In genomic region chr9:90274725-90275124, GRCh38 we compare ENCODE assay signal across 22 cellular contexts.
DNase-seq lines count a peak whose midpoint lies in the region; ATAC-seq and TF ChIP-seq lines count a peak whose summit lies in the region.
"Had no signal": no experiment of that assay in that cellular context is flagged by ENCODE, and none has a peak within 500 bp of the region (broad histone marks: within the 10 kb centered on the region; RNA-seq: fewer than 3 reads in every experiment).

No MANE protein-coding gene starts in this region.

- DNase-seq in ELF-1 (ENCODE audit: low read depth, low spot score), result peak; percentile 47
- no peak for DNase-seq in HCT116 (ENCODE audit: low read depth, low spot score)
- DNase-seq in endothelial cell (ENCODE audit: low spot score), result peak; percentile 4
- DNase-seq in GM10266 (ENCODE audit: extremely low spot score), result no peak
- DNase-seq in effector memory CD4-positive, alpha-beta T cell, result no peak
- DNase-seq: CD4-positive, alpha-beta T cell; COR-L47; GDM1; GOT3; IMR-90; NCI-H1092 treated with DMSO at 0.1 percent for 48 hours; NCI-H1436 treated with DMSO at 0.1 percent for 48 hours; NCI-H1930; NCI-H345; NCI-H524 treated with DMSO at 0.1 percent for 48 hours; Peyer's patch; SJCRH30 had no signal

- ATAC-seq in HCT116, result no peak
- no peak for ATAC-seq in HG03432 (IDR thresholded peaks at IDR 0.05; ENCODE audit: unreplicated experiment)
- ATAC-seq in HG03342 (IDR thresholded peaks at IDR 0.05; ENCODE audit: unreplicated experiment), result no peak

- no peak overlapping the region for H3K4me3 Mint-ChIP-seq in endothelial cell (ENCODE audit: unreplicated experiment)
- H3K4me3 Mint-ChIP-seq: CD4-positive, alpha-beta T cell; T-helper 1 cell treated with Interleukin-12 subunit alpha and Interleukin-12 subunit beta and Interleukin-4 antibody, amounts not matched to agents 30 μg/mL and 1 μg/mL, for 36 hours had no signal

- H3K9me3 Mint-ChIP-seq in endothelial cell (ENCODE audit: unreplicated experiment), result no peaks in the 10 kb centered on the region
- H3K9me3 Mint-ChIP-seq: CD4-positive, alpha-beta T cell; T-helper 1 cell treated with Interleukin-12 subunit alpha and Interleukin-12 subunit beta and Interleukin-4 antibody, amounts not matched to agents 30 μg/mL and 1 μg/mL, for 36 hours had no signal

- no peaks in the 10 kb centered on the region for H3K36me3 ChIP-seq in HCT116 (ENCODE audit: control insufficient read depth in 1 of 2, insufficient read depth in 2 of 2, low read length in 2 of 2)
- no peaks in the 10 kb centered on the region for H3K36me3 ChIP-seq in effector memory CD4-positive, alpha-beta T cell (ENCODE audit: control insufficient read depth, insufficient read depth, low read length)
- H3K36me3 ChIP-seq: Peyer's patch, SJCRH30 had no signal

- no peak for TF ChIP-seq POLR2A in HCT116 (IDR thresholded peaks at IDR 0.05; ENCODE audit: borderline replicate concordance, extremely low read depth, insufficient read depth, insufficient read length)

- CTCF ChIA-PET in HCT116 (lab: Charles Lee), result interaction anchor here (1.3 kb wide), 1 partner anchor 13 kb away, joined by 3 read pairs; no protein-coding TSS in a partner anchor

- H3K9ac ChIP-seq in HCT116 (ENCODE audit: low read length), result no peak overlapping the region
- H3K9ac ChIP-seq: KMS-11 had no signal

- 0 out of 2 replicates have a peak, but pooled peaks have one; percentile 11 for TF ChIP-seq CTCF in 22Rv1 (IDR thresholded peaks at IDR 0.05)
- peak in 2 of 3 experiments; percentile 18 to 24; a peak in 2 of 6 replicates for TF ChIP-seq CTCF in HCT116 (IDR thresholded peaks at IDR 0.05 in 2 of 3, conservative IDR thresholded peaks at IDR 0.05 in 1 of 3; ENCODE audit: borderline replicate concordance in 1 of 3, insufficient read depth in 1 of 3, low read depth in 2 of 3, low read length in 2 of 3)
- TF ChIP-seq CTCF in endothelial cell (IDR thresholded peaks at IDR 0.05; ENCODE audit: unreplicated experiment), result no peak
- TF ChIP-seq CTCF in GM10266 (IDR thresholded peaks at IDR 0.05; ENCODE audit: control insufficient read depth, insufficient read depth, low read depth, missing control alignments), result no peak

- no peaks in the 10 kb centered on the region for H3K9me2 ChIP-seq in HCT116 (ENCODE audit: insufficient read depth)

- H3K4me3 ChIP-seq in HCT116 (replicated peaks in 1 of 2; ENCODE audit: low read depth in 1 of 2, low read length in 2 of 2), result no peak overlapping the region
- H3K4me3 ChIP-seq in effector memory CD4-positive, alpha-beta T cell (ENCODE audit: insufficient read depth, low read depth, low read length, poor library complexity, severe bottlenecking), result no peak overlapping the region
- H3K4me3 ChIP-seq: Peyer's patch, SJCRH30 had no signal

- no peak overlapping the region for H3K4me2 ChIP-seq in HCT116 (ENCODE audit: low read length)
- H3K4me2 ChIP-seq: KMS-11 had no signal

- H3K27ac ChIP-seq in 22Rv1, result no peak overlapping the region
- H3K27ac ChIP-seq in HCT116 (ENCODE audit: low read depth, low read length), result no peak overlapping the region
- H3K27ac ChIP-seq in effector memory CD4-positive, alpha-beta T cell (ENCODE audit: insufficient read depth, low read length, poor library complexity, severe bottlenecking), result no peak overlapping the region
- H3K27ac ChIP-seq: KMS-11, Peyer's patch, SJCRH30 had no signal

- H3K9me3 ChIP-seq in HCT116 (ENCODE audit: control insufficient read depth in 1 of 2, insufficient read depth in 1 of 2, low read depth in 1 of 2, low read length in 2 of 2), result no peaks in the 10 kb centered on the region
- H3K9me3 ChIP-seq in effector memory CD4-positive, alpha-beta T cell (ENCODE audit: control insufficient read depth, low read length), result no peaks in the 10 kb centered on the region
- H3K9me3 ChIP-seq: Peyer's patch, SJCRH30 had no signal

- H3K36me3 Mint-ChIP-seq in endothelial cell (ENCODE audit: low read depth, unreplicated experiment), result no peaks in the 10 kb centered on the region

- H4K20me1 ChIP-seq in HCT116 (ENCODE audit: insufficient read depth), result no peaks in the 10 kb centered on the region

- BruUV-seq in HCT116 (replicated peaks; lab: Mats Ljungman, UMichigan), result no TSS peak

- H3K27ac Mint-ChIP-seq in endothelial cell (ENCODE audit: unreplicated experiment), result no peak overlapping the region
- H3K27ac Mint-ChIP-seq: CD4-positive, alpha-beta T cell; T-helper 1 cell treated with Interleukin-12 subunit alpha and Interleukin-12 subunit beta and Interleukin-4 antibody, amounts not matched to agents 30 μg/mL and 1 μg/mL, for 36 hours had no signal

- H3K27me3 ChIP-seq in HCT116 (ENCODE audit: insufficient read depth, low read length), result peaks cover 36% of the 10 kb centered on the region; the same call in 1 of the 2 replicates
- H3K27me3 ChIP-seq in effector memory CD4-positive, alpha-beta T cell (replicated peaks; ENCODE audit: control insufficient read depth, insufficient read depth, low read length, poor library complexity, severe bottlenecking), result no peaks in the 10 kb centered on the region
- H3K27me3 ChIP-seq: Peyer's patch, SJCRH30 had no signal

- no peak for TF ChIP-seq RAD21 in HCT116 (IDR thresholded peaks at IDR 0.05; ENCODE audit: low read depth)

- POLR2A ChIA-PET in HCT116 (lab: Charles Lee), result no interaction called here

- H3K4me1 ChIP-seq in HCT116 (ENCODE audit: control insufficient read depth in 1 of 2, insufficient read depth in 2 of 2, low read length in 2 of 2), result no peaks in the 10 kb centered on the region
- no peaks in the 10 kb centered on the region for H3K4me1 ChIP-seq in effector memory CD4-positive, alpha-beta T cell (ENCODE audit: control insufficient read depth, insufficient read depth, low read length, poor library complexity, severe bottlenecking)
- H3K4me1 ChIP-seq: Peyer's patch, SJCRH30 had no signal

- RAD21 ChIA-PET in HCT116 (lab: Charles Lee; ENCODE audit: low non-redundant PET in 1 of 2, low total read pairs in 2 of 2, uncharacterized antibody in 2 of 2, unreplicated experiment in 2 of 2), result interaction anchor here in 1 of 2 experiments (0.7 kb wide), 1 partner anchor 152 kb away, joined by 3 read pairs; no protein-coding TSS in a partner anchor

- H3K79me2 ChIP-seq in HCT116 (ENCODE audit: insufficient read depth, low read length), result no peaks in the 10 kb centered on the region

- no peaks in the 10 kb centered on the region for H3K4me1 Mint-ChIP-seq in endothelial cell (ENCODE audit: unreplicated experiment)

- no peaks in the 10 kb centered on the region for H3K27me3 Mint-ChIP-seq in endothelial cell (ENCODE audit: unreplicated experiment)

- no peak overlapping the region for H2AFZ ChIP-seq in HCT116 (ENCODE audit: low read depth, low read length, poor library complexity, severe bottlenecking)

- intact Hi-C loops in HCT116 (cut with micrococcal nuclease), result no loop called here

TF ChIP-seq in HCT116, 20 proteins besides CTCF, POLR2A, EP300 and RAD21 (continues in another document):
- TF ChIP-seq ELF1 (IDR thresholded peaks at IDR 0.05; ENCODE audit: borderline replicate concordance, low read depth), result no peak
- TF ChIP-seq JUND (IDR thresholded peaks at IDR 0.05), result no peak
- TF ChIP-seq ZNF274 (IDR thresholded peaks at IDR 0.05; ENCODE audit: low read depth, low read length), result no peak
- TF ChIP-seq ZBTB33 (IDR thresholded peaks at IDR 0.05; ENCODE audit: extremely low read depth, insufficient replicate concordance, low read length), result no peak
- TF ChIP-seq SIN3A (IDR thresholded peaks at IDR 0.05; ENCODE audit: low read depth), result no peak
- TF ChIP-seq CBX3 (IDR thresholded peaks at IDR 0.05; ENCODE audit: low read depth), result no peak
- no peak for TF ChIP-seq POLR2AphosphoS5 (IDR thresholded peaks at IDR 0.05; ENCODE audit: low read depth, low read length)
- TF ChIP-seq REST (IDR thresholded peaks at IDR 0.05; ENCODE audit: low read depth), result no peak
- no peak for TF ChIP-seq EGR1 (IDR thresholded peaks at IDR 0.05; ENCODE audit: low read depth)
- TF ChIP-seq FOSL1 (IDR thresholded peaks at IDR 0.05; ENCODE audit: low read depth), result no peak
- TF ChIP-seq YY1 (IDR thresholded peaks at IDR 0.05; ENCODE audit: extremely low read depth, insufficient replicate concordance, low read depth, low read length), result no peak

Comparison
In these comparisons a context has a peak if more than half of its experiments do, and no peak if none do; other contexts are left out.
1. CTCF ChIP-seq: peak in 22Rv1 (single experiment) and HCT116 (2 of 3); none in endothelial cell (single experiment) and GM10266 (single experiment).
2. DNase-seq: peak in ELF-1 (single experiment) and endothelial cell (single experiment); none in HCT116 (single experiment), GM10266 (single experiment) and effector memory CD4-positive, alpha-beta T cell (0 of 3).